8 cellular contexts compared by ENCODE assay signal in the genomic region with DNA sequence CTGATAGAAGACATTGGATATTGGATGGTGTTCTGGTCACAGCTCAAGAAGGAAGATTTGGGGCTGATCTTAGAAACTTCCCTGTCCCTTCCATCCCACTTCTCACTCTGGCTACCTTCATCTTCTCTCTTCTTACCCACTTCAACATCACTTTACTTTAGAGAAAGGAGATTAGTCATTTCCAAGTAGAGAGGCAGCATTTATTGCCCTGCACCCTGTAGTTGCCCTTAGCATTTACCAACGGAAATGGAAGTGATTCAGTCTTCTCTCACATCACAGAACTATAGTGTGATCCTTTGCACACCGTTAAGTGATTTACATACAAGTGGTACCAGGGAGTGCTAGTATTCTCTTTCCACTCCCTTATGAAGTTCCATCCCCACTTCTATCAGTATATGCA. TPM values are rescaled to one million over a fixed set of nuclear protein-coding genes. Genes with fewer than 3 reads are reported as not detected.
DNase-seq lines count a peak whose midpoint lies in the region; ATAC-seq, FAIRE-seq and TF ChIP-seq lines count a peak whose summit lies in the region.

No MANE protein-coding gene starts in this region.

- H3K9ac ChIP-seq in HCT116 (ENCODE audit: low read length) = peak overlapping the region; percentile 75
- peak overlapping the region; percentile 64 for H3K9ac ChIP-seq in keratinocyte (ENCODE audit: control insufficient read depth, extremely low read depth, insufficient read depth, low read length)

- dilution Hi-C loops in keratinocyte (cut with MboI; ENCODE audit: extremely low pct_ligation_motif_present, low sequenced_read_pairs) = no loop called here

- H3K27me3 ChIP-seq in CD4-positive, CD25-positive, alpha-beta regulatory T cell (ENCODE audit: control insufficient read depth, insufficient read depth, low read length) = no peaks in the 10 kb centered on the region
- H3K27me3 ChIP-seq in HCT116 (ENCODE audit: insufficient read depth, low read length) = no peaks in the 10 kb centered on the region
- no peaks in the 10 kb centered on the region for H3K27me3 ChIP-seq in keratinocyte (ENCODE audit: control insufficient read depth, extremely low read depth, insufficient read depth, low read length)

- H3K9me2 ChIP-seq in HCT116 (ENCODE audit: insufficient read depth) = no peaks in the 10 kb centered on the region

- peak; percentile 75 for ATAC-seq in CD4-positive, CD25-positive, alpha-beta regulatory T cell (ENCODE audit: low read depth in 2 of 2)
- ATAC-seq in HCT116 (0 out of 2 replicates have a peak, but pooled peaks have one; percentile 7), GM21360 (IDR thresholded peaks at IDR 0.05; ENCODE audit: unreplicated experiment) (no peak), omental fat pad (ENCODE audit: low FRiP score) (no peak)

- H3K4me1 Mint-ChIP-seq in CD4-positive, CD25-positive, alpha-beta regulatory T cell = peaks cover 18 to 49% (median 29%) of the 10 kb centered on the region in 4 donors
- H3K4me1 Mint-ChIP-seq in activated CD4-positive, alpha-beta memory T cell treated with anti-CD3 and anti-CD28 coated beads for 36 hours (ENCODE audit: low read depth) = peaks cover 70% of the 10 kb centered on the region
- peaks cover 2% of the 10 kb centered on the region for H3K4me1 Mint-ChIP-seq in glutamatergic neuron (ENCODE audit: low read depth, unreplicated experiment)

- TF ChIP-seq POLR2A in HCT116 (IDR thresholded peaks at IDR 0.05; ENCODE audit: borderline replicate concordance, extremely low read depth, insufficient read depth, insufficient read length) = no peak

- H3K36me3 ChIP-seq in CD4-positive, CD25-positive, alpha-beta regulatory T cell (ENCODE audit: control insufficient read depth, insufficient read depth, low read length) = no peaks in the 10 kb centered on the region
- H3K36me3 ChIP-seq in HCT116 (ENCODE audit: control insufficient read depth in 1 of 2, insufficient read depth in 2 of 2, low read length in 2 of 2) (no peaks in the 10 kb centered on the region), keratinocyte (ENCODE audit: control insufficient read depth in 2 of 2, extremely low read depth in 1 of 2, insufficient read depth in 2 of 2, low read length in 2 of 2) (no peaks in the 10 kb centered on the region)

- H3K27ac Mint-ChIP-seq in CD4-positive, CD25-positive, alpha-beta regulatory T cell = peak overlapping the region in 2 of 3 donors; percentile 84 to 88
- peak overlapping the region; percentile 97 for H3K27ac Mint-ChIP-seq in activated CD4-positive, alpha-beta memory T cell treated with anti-CD3 and anti-CD28 coated beads for 36 hours
- H3K27ac Mint-ChIP-seq in glutamatergic neuron (ENCODE audit: unreplicated experiment) = no peak overlapping the region

- H3K79me2 ChIP-seq in HCT116 (ENCODE audit: insufficient read depth, low read length) (peaks cover 11% of the 10 kb centered on the region; the same call in 1 of the 2 replicates), keratinocyte (ENCODE audit: control insufficient read depth, insufficient read depth, low read length) (no peaks in the 10 kb centered on the region)

- CTCF ChIA-PET in HCT116 (lab: Charles Lee) = no interaction called here
- CTCF ChIA-PET in activated CD4-positive, alpha-beta memory T cell treated with anti-CD3 and anti-CD28 coated beads for 36 hours (lab: Charles Lee) = interaction anchor here (1.1 to 3.2 kb wide), 5 partner anchors 41 to 58 kb away, joined by 3 to 21 read pairs (median 3); a partner anchor contains a TSS

- H3K4me2 ChIP-seq in HCT116 (ENCODE audit: low read length) (peak overlapping the region; percentile 53), keratinocyte (ENCODE audit: control insufficient read depth, extremely low read depth, insufficient read depth, low read depth, low read length) (peak overlapping the region; percentile 51)

- peak; percentile 74 for FAIRE-seq in keratinocyte (lab: Jason Lieb, UNC)

- peak overlapping the region; percentile 74 for H3K27ac ChIP-seq in CD4-positive, CD25-positive, alpha-beta regulatory T cell (ENCODE audit: insufficient read depth, low read length, poor library complexity, severe bottlenecking)
- H3K27ac ChIP-seq in HCT116 (ENCODE audit: low read depth, low read length) (peak overlapping the region; percentile 98), keratinocyte (ENCODE audit: control insufficient read depth, insufficient read depth, low read length) (peak overlapping the region; percentile 95)

- no peak for TF ChIP-seq RAD21 in HCT116 (IDR thresholded peaks at IDR 0.05; ENCODE audit: low read depth)

- H4K20me1 ChIP-seq in HCT116 (ENCODE audit: insufficient read depth) (no peaks in the 10 kb centered on the region), keratinocyte (ENCODE audit: control insufficient read depth, extremely low read depth, insufficient read depth, low read length) (no peaks in the 10 kb centered on the region)

- TF ChIP-seq CTCF in HCT116 (IDR thresholded peaks at IDR 0.05 in 2 of 3, conservative IDR thresholded peaks at IDR 0.05 in 1 of 3; ENCODE audit: borderline replicate concordance in 1 of 3, insufficient read depth in 1 of 3, low read depth in 2 of 3, low read length in 2 of 3) (no peak), keratinocyte (optimal IDR thresholded peaks at IDR 0.05 in 1 of 3, IDR thresholded peaks at IDR 0.05 in 1 of 3, conservative IDR thresholded peaks at IDR 0.05 in 1 of 3; ENCODE audit: extremely low read depth in 1 of 3, insufficient read depth in 2 of 3, low read length in 3 of 3) (no peak), glutamatergic neuron (IDR thresholded peaks at IDR 0.05; ENCODE audit: partially characterized antibody, unreplicated experiment) (no peak), omental fat pad (IDR thresholded peaks at IDR 0.05) (no peak)

- RAD21 ChIA-PET in HCT116 (lab: Charles Lee; ENCODE audit: low non-redundant PET in 1 of 2, low total read pairs in 2 of 2, uncharacterized antibody in 2 of 2, unreplicated experiment in 2 of 2) = no interaction called here

- peak in 1 of 3 donors; percentile 76 for DNase-seq in CD4-positive, CD25-positive, alpha-beta regulatory T cell
- DNase-seq in HCT116 (ENCODE audit: low read depth, low spot score) (no peak), keratinocyte (ENCODE audit: low read depth, low spot score) (no peak), glutamatergic neuron (no peak), nucleus accumbens (lab: John Stamatoyannopoulos, UW) (no peak), omental fat pad (ENCODE audit: low spot score) (no peak)
- DNase-seq in activated CD4-positive, alpha-beta memory T cell treated with anti-CD3 and anti-CD28 coated beads for 36 hours = peak; percentile 62

- H3K9me3 ChIP-seq in CD4-positive, CD25-positive, alpha-beta regulatory T cell (ENCODE audit: control insufficient read depth in 2 of 2, low read length in 2 of 2) = no peaks in the 10 kb centered on the region
- H3K9me3 ChIP-seq in HCT116 (ENCODE audit: control insufficient read depth in 1 of 2, insufficient read depth in 1 of 2, low read depth in 1 of 2, low read length in 2 of 2) = no peaks in the 10 kb centered on the region
- no peaks in the 10 kb centered on the region for H3K9me3 ChIP-seq in keratinocyte (ENCODE audit: control insufficient read depth, low read depth, low read length)

- no peaks in the 10 kb centered on the region for H3K27me3 Mint-ChIP-seq in CD4-positive, CD25-positive, alpha-beta regulatory T cell
- no peaks in the 10 kb centered on the region for H3K27me3 Mint-ChIP-seq in activated CD4-positive, alpha-beta memory T cell treated with anti-CD3 and anti-CD28 coated beads for 36 hours
- no peaks in the 10 kb centered on the region for H3K27me3 Mint-ChIP-seq in glutamatergic neuron (ENCODE audit: unreplicated experiment)

- H2AFZ ChIP-seq in HCT116 (ENCODE audit: low read depth, low read length, poor library complexity, severe bottlenecking) = no peak overlapping the region
- H2AFZ ChIP-seq in keratinocyte (ENCODE audit: control insufficient read depth, low read length) = no peak overlapping the region

- no TSS peak for BruUV-seq in HCT116 (replicated peaks; lab: Mats Ljungman, UMichigan)

- intact Hi-C loops in HCT116 (cut with micrococcal nuclease) = loop anchor here (2.0 to 5.0 kb wide), 3 partner anchors 46 to 342 kb away; no protein-coding TSS in a partner anchor
- intact Hi-C loops in activated CD4-positive, alpha-beta memory T cell treated with anti-CD3 and anti-CD28 coated beads for 36 hours (cut with micrococcal nuclease) = loop anchor here (1.0 to 2.0 kb wide), 7 partner anchors 15 to 468 kb away; a partner anchor contains a TSS

- H3K4me1 ChIP-seq in CD4-positive, CD25-positive, alpha-beta regulatory T cell (ENCODE audit: control insufficient read depth, insufficient read depth, low read length, poor library complexity, severe bottlenecking) = peaks cover 21% of the 10 kb centered on the region
- H3K4me1 ChIP-seq in HCT116 (ENCODE audit: control insufficient read depth in 1 of 2, insufficient read depth in 2 of 2, low read length in 2 of 2) (peaks cover 78 to 96% of the 10 kb centered on the region in 2 experiments), keratinocyte (ENCODE audit: control insufficient read depth, extremely low read depth, insufficient read depth, low read length) (peaks cover 39% of the 10 kb centered on the region)

- H3K4me3 ChIP-seq in CD4-positive, CD25-positive, alpha-beta regulatory T cell (ENCODE audit: low read depth, low read length) = peak overlapping the region; percentile 39
- H3K4me3 ChIP-seq in HCT116 (replicated peaks in 1 of 2; ENCODE audit: low read depth in 1 of 2, low read length in 2 of 2) = no peak overlapping the region
- H3K4me3 ChIP-seq in keratinocyte (ENCODE audit: control insufficient read depth in 2 of 3, extremely low read depth in 1 of 3, insufficient read depth in 2 of 3, low read depth in 1 of 3, low read length in 3 of 3) = no peak overlapping the region

- no peaks in the 10 kb centered on the region for H3K9me1 ChIP-seq in keratinocyte (ENCODE audit: control insufficient read depth, extremely low read depth, insufficient read depth, low read length)

- POLR2A ChIA-PET in HCT116 (lab: Charles Lee) = interaction anchor here (0.9 to 4.7 kb wide), 12 partner anchors 17 to 322 kb away, joined by 3 to 23 read pairs (median 4); a partner anchor contains a TSS
- POLR2A ChIA-PET in activated CD4-positive, alpha-beta memory T cell treated with anti-CD3 and anti-CD28 coated beads for 36 hours (lab: Charles Lee) = interaction anchor here (0.6 to 4.0 kb wide), 8 partner anchors 11 to 52 kb away, joined by 3 to 46 read pairs (median 6); a partner anchor contains a TSS

- no peaks in the 10 kb centered on the region for H3K9me3 Mint-ChIP-seq in CD4-positive, CD25-positive, alpha-beta regulatory T cell
- no peaks in the 10 kb centered on the region for H3K9me3 Mint-ChIP-seq in activated CD4-positive, alpha-beta memory T cell treated with anti-CD3 and anti-CD28 coated beads for 36 hours
- no peaks in the 10 kb centered on the region for H3K9me3 Mint-ChIP-seq in glutamatergic neuron (ENCODE audit: unreplicated experiment)

- peak overlapping the region in 1 of 4 donors; percentile 29 for H3K4me3 Mint-ChIP-seq in CD4-positive, CD25-positive, alpha-beta regulatory T cell
- H3K4me3 Mint-ChIP-seq in activated CD4-positive, alpha-beta memory T cell treated with anti-CD3 and anti-CD28 coated beads for 36 hours = peak overlapping the region; percentile 67
- no peak overlapping the region for H3K4me3 Mint-ChIP-seq in glutamatergic neuron (ENCODE audit: unreplicated experiment)

- no peaks in the 10 kb centered on the region for H3K36me3 Mint-ChIP-seq in CD4-positive, CD25-positive, alpha-beta regulatory T cell
- no peaks in the 10 kb centered on the region for H3K36me3 Mint-ChIP-seq in activated CD4-positive, alpha-beta memory T cell treated with anti-CD3 and anti-CD28 coated beads for 36 hours
- no peaks in the 10 kb centered on the region for H3K36me3 Mint-ChIP-seq in glutamatergic neuron (ENCODE audit: unreplicated experiment)

RNA-seq across cellular contexts. Expression of a gene that starts 52.4 kb away (rescaled TPM):
- total RNA-seq in CD4-positive, CD25-positive, alpha-beta regulatory T cell = 42.0 TPM
- polyA plus RNA-seq in CD4-positive, CD25-positive, alpha-beta regulatory T cell = 1 to 10 TPM; 1.1 to 2.0 (median 1.5) TPM
- total RNA-seq in HCT116 (2021; ENCODE audit: unreplicated experiment) (231 TPM), glutamatergic neuron (ENCODE audit: unreplicated experiment) (169 TPM), omental fat pad (10 to 100 TPM; 14.5 to 56.1 (median 28.5) TPM)
- 178 and 186 TPM in 2 replicates for polyA plus RNA-seq in HCT116 (2012)
- 10 to 100 TPM; 23.8 to 24.4 TPM for total RNA-seq in activated CD4-positive, alpha-beta memory T cell treated with anti-CD3 and anti-CD28 coated beads for 36 hours
- 107 to 144 TPM (median 118 TPM) in 3 replicates for polyA plus RNA-seq in keratinocyte
- 49.0 TPM for polyA plus RNA-seq in keratinocyte (2011; ENCODE audit: low read depth)
- polyA plus RNA-seq in keratinocyte (2011; cell fraction: cytosol; rRNA removed) = 87.1 and 90.4 TPM in 2 replicates
- 128 and 137 TPM in 2 replicates for polyA plus RNA-seq in keratinocyte (2011; cell fraction: nucleus; rRNA removed)
- polyA plus RNA-seq in keratinocyte (2012; ENCODE audit: low replicate concordance) = 113 and 158 TPM in 2 replicates
- polyA minus RNA-seq in keratinocyte = 52.6 to 84.2 TPM (median 78.2 TPM) in 3 replicates
- polyA minus RNA-seq in keratinocyte (2011; cell fraction: cytosol; rRNA and poly(A)+ RNA removed) = 201 TPM
- polyA minus RNA-seq in keratinocyte (2011; cell fraction: nucleus; rRNA and poly(A)+ RNA removed) = 108 and 134 TPM in 2 replicates

Comparison
In these comparisons a context has a peak if more than half of its experiments do, and no peak if none do; other contexts are left out.
1. ATAC-seq: peak in CD4-positive, CD25-positive, alpha-beta regulatory T cell (2 of 2) and HCT116 (single experiment); none in GM21360 (single experiment) and omental fat pad (single experiment).
2. Peak in every context shown above with its lines, with median percentiles within 50 percentile points of each other: H3K27ac ChIP-seq.